Comparison of ENCODE assay signal across 9 cellular contexts in genomic region chr12:55974308-55974724, GRCh38. TPM values are rescaled to one million over a fixed set of nuclear protein-coding genes. Genes with fewer than 3 reads are reported as not detected.
DNase-seq lines count a peak whose midpoint lies in the region; ATAC-seq and TF ChIP-seq lines count a peak whose summit lies in the region.
"Had no signal": no experiment of that assay in that cellular context is flagged by ENCODE, and none has a peak within 500 bp of the region (broad histone marks: within the 10 kb centered on the region; RNA-seq: fewer than 3 reads in every experiment).

No MANE protein-coding gene starts in this region.

- no peaks in the 10 kb centered on the region for H3K9me3 ChIP-seq in right atrium auricular region
- H3K9me3 ChIP-seq in gastrocnemius medialis: no peaks in the 10 kb centered on the region

- H3K27me3 Mint-ChIP-seq in activated naive CD8-positive, alpha-beta T cell treated with anti-CD3 and anti-CD28 coated beads, Interleukin-2, amount 10 ng/mL, durations not matched to agents 7 days and 5 days: no peaks in the 10 kb centered on the region
- H3K27me3 Mint-ChIP-seq: central memory CD8-positive, alpha-beta T cell had no signal

- H3K4me1 ChIP-seq in right atrium auricular region: peaks cover 0 to 27% of the 10 kb centered on the region in 2 donors
- H3K4me1 ChIP-seq in gastrocnemius medialis: peaks cover 28 to 36% of the 10 kb centered on the region in 2 donors

- in situ Hi-C loops in gastrocnemius medialis (cut with MboI; ENCODE audit: low sequenced_read_pairs in 4 of 4): no loop called here

- TF ChIP-seq POLR2A in gastrocnemius medialis (IDR thresholded peaks at IDR 0.05): no peak

- no peaks in the 10 kb centered on the region for H3K9me3 Mint-ChIP-seq in activated naive CD8-positive, alpha-beta T cell treated with anti-CD3 and anti-CD28 coated beads, Interleukin-2, amount 10 ng/mL, durations not matched to agents 7 days and 5 days
- H3K9me3 Mint-ChIP-seq: central memory CD8-positive, alpha-beta T cell had no signal

- intact Hi-C loops in gastrocnemius medialis (cut with DNase I; ENCODE audit: low total_unique reads): loop anchor here (1.0 to 5.0 kb wide), 4 partner anchors 23 to 245 kb away; partner anchors contain the start of genes CD63, ORMDL2, RPS26 and SARNP

- H3K4me3 ChIP-seq in HFF-Myc (replicated peaks; ENCODE audit: low read depth, low read length) (peak overlapping the region; percentile 81), right atrium auricular region (peak overlapping the region; percentile 94 to 96), gastrocnemius medialis (peak overlapping the region; percentile 86 to 100 (median 98))

- ATAC-seq in activated naive CD8-positive, alpha-beta T cell treated with anti-CD3 and anti-CD28 coated beads, Interleukin-2, amount 10 ng/mL, durations not matched to agents 7 days and 5 days (ENCODE audit: low read depth): peak; percentile 11
- ATAC-seq in gastrocnemius medialis (peak; percentile 37 to 47), HG03039 (IDR thresholded peaks at IDR 0.05; ENCODE audit: unreplicated experiment) (no peak)

- no peak overlapping the region for H3K4me3 Mint-ChIP-seq in activated naive CD8-positive, alpha-beta T cell treated with anti-CD3 and anti-CD28 coated beads, Interleukin-2, amount 10 ng/mL, durations not matched to agents 7 days and 5 days
- H3K4me3 Mint-ChIP-seq: central memory CD8-positive, alpha-beta T cell had no signal

- no peak for TF ChIP-seq CTCF in HFF-Myc (IDR thresholded peaks at IDR 0.05; ENCODE audit: low read depth, low read length, missing control alignments)
- no peak for TF ChIP-seq CTCF in right atrium auricular region (IDR thresholded peaks at IDR 0.05)
- no peak for TF ChIP-seq CTCF in gastrocnemius medialis (IDR thresholded peaks at IDR 0.05 in 4 of 5, conservative IDR thresholded peaks at IDR 0.05 in 1 of 5)

- H3K27ac ChIP-seq in right atrium auricular region (peak overlapping the region; percentile 95), gastrocnemius medialis (peak overlapping the region; percentile 95 to 100 (median 98))

- DNase-seq in NCI-H446 (lab: John Stamatoyannopoulos, UW): peak; percentile 22 to 34
- no peak for DNase-seq in NCI-H446 treated with DMSO at 0.1 percent for 48 hours (lab: John Stamatoyannopoulos, UW)
- no peak for DNase-seq in HFF-Myc (ENCODE audit: extremely low read depth, low read depth)
- peak; percentile 28 for DNase-seq in NCI-H1105 treated with DMSO at 0.1 percent for 48 hours (lab: John Stamatoyannopoulos, UW)
- no peak for DNase-seq in activated naive CD8-positive, alpha-beta T cell treated with anti-CD3 and anti-CD28 coated beads, Interleukin-2, amount 10 ng/mL, durations not matched to agents 7 days and 5 days
- peak; percentile 69 for DNase-seq in right atrium auricular region (ENCODE audit: low spot score)
- DNase-seq in gastrocnemius medialis: peak; percentile 14 to 57

- H3K27ac Mint-ChIP-seq in activated naive CD8-positive, alpha-beta T cell treated with anti-CD3 and anti-CD28 coated beads, Interleukin-2, amount 10 ng/mL, durations not matched to agents 7 days and 5 days: no peak overlapping the region

- no peaks in the 10 kb centered on the region for H3K27me3 ChIP-seq in right atrium auricular region
- H3K27me3 ChIP-seq in gastrocnemius medialis: no peaks in the 10 kb centered on the region

- peaks cover 19% of the 10 kb centered on the region for H3K4me1 Mint-ChIP-seq in activated naive CD8-positive, alpha-beta T cell treated with anti-CD3 and anti-CD28 coated beads, Interleukin-2, amount 10 ng/mL, durations not matched to agents 7 days and 5 days

- H3K36me3 ChIP-seq in right atrium auricular region (no peaks in the 10 kb centered on the region), gastrocnemius medialis (peaks cover 0 to 17% of the 10 kb centered on the region in 2 donors)

- POLR2A ChIA-PET in activated naive CD8-positive, alpha-beta T cell treated with anti-CD3 and anti-CD28 coated beads, Interleukin-2, amount 10 ng/mL, durations not matched to agents 7 days and 5 days (lab: Charles Lee): interaction anchor here (0.5 to 3.1 kb wide), 40 partner anchors 9 to 1476 kb away, joined by 3 to 43 read pairs (median 4); partner anchors contain the start of genes CD63, DGKA, DNAJC14 and ESYT1

- peaks cover 7% of the 10 kb centered on the region for H3K36me3 Mint-ChIP-seq in activated naive CD8-positive, alpha-beta T cell treated with anti-CD3 and anti-CD28 coated beads, Interleukin-2, amount 10 ng/mL, durations not matched to agents 7 days and 5 days

RNA-seq across cellular contexts. Expression of gene RAB5B, which starts 0.4 kb away (rescaled TPM):
- total RNA-seq in activated naive CD8-positive, alpha-beta T cell treated with anti-CD3 and anti-CD28 coated beads, Interleukin-2, amount 10 ng/mL, durations not matched to agents 7 days and 5 days: 10 to 100 TPM; 69.7 to 72.4 TPM
- total RNA-seq in right atrium auricular region (100 to 1,000 TPM in 1 of 2 donors, 10 to 100 TPM in 1; 93.5 to 108 TPM), gastrocnemius medialis (10 to 100 TPM; 75.5 to 84.9 (median 81.8) TPM)

RNA-seq across cellular contexts. Expression of gene CDK2, which starts 7.7 kb away (rescaled TPM):
- total RNA-seq in activated naive CD8-positive, alpha-beta T cell treated with anti-CD3 and anti-CD28 coated beads, Interleukin-2, amount 10 ng/mL, durations not matched to agents 7 days and 5 days: 100 to 1,000 TPM; 117 to 125 TPM
- total RNA-seq in right atrium auricular region (10 to 100 TPM in 1 of 2 donors, 1 to 10 TPM in 1; 5.4 to 13.8 TPM), gastrocnemius medialis (10 to 100 TPM in 1 of 4 donors, 1 to 10 TPM in 3; 6.4 to 11.7 (median 8.1) TPM)

RNA-seq across cellular contexts. Expression of gene PMEL, which starts 8.5 kb away (rescaled TPM):
- total RNA-seq in activated naive CD8-positive, alpha-beta T cell treated with anti-CD3 and anti-CD28 coated beads, Interleukin-2, amount 10 ng/mL, durations not matched to agents 7 days and 5 days: under 1 TPM in 1 of 2 experiments, not detected in 1; 0.42 TPM
- total RNA-seq in right atrium auricular region (1 to 10 TPM in 1 of 2 donors, under 1 TPM in 1; 0.67 to 1.1 TPM), gastrocnemius medialis (1 to 10 TPM in 1 of 4 donors, under 1 TPM in 1, not detected in 2; 0.73 to 2.0 TPM)

RNA-seq across cellular contexts. Expression of gene SUOX, which starts 22.8 kb away (rescaled TPM):
- 10 to 100 TPM in 1 of 2 experiments, 1 to 10 TPM in 1; 8.1 to 11.4 TPM for total RNA-seq in activated naive CD8-positive, alpha-beta T cell treated with anti-CD3 and anti-CD28 coated beads, Interleukin-2, amount 10 ng/mL, durations not matched to agents 7 days and 5 days
- total RNA-seq in right atrium auricular region (10 to 100 TPM; 23.9 to 37.7 TPM), gastrocnemius medialis (10 to 100 TPM; 10.1 to 28.1 (median 18.9) TPM)

RNA-seq across cellular contexts. Expression of gene DGKA, which starts 43.4 kb away (rescaled TPM):
- total RNA-seq in activated naive CD8-positive, alpha-beta T cell treated with anti-CD3 and anti-CD28 coated beads, Interleukin-2, amount 10 ng/mL, durations not matched to agents 7 days and 5 days: 100 to 1,000 TPM; 783 to 790 TPM
- total RNA-seq in right atrium auricular region (10 to 100 TPM in 1 of 2 donors, 1 to 10 TPM in 1; 7.3 to 22.8 TPM), gastrocnemius medialis (1 to 10 TPM; 1.9 to 5.0 (median 2.6) TPM)

Comparison
In these comparisons a context has a peak if more than half of its experiments do, and no peak if none do; other contexts are left out.
1. DNase-seq: peak in NCI-H446 (2 of 2), NCI-H1105 treated with DMSO at 0.1 percent for 48 hours (single experiment), right atrium auricular region (single experiment) and gastrocnemius medialis (2 of 2); none in NCI-H446 treated with DMSO at 0.1 percent for 48 hours (single experiment), HFF-Myc (single experiment) and activated naive CD8-positive, alpha-beta T cell treated with anti-CD3 and anti-CD28 coated beads, Interleukin-2, amount 10 ng/mL, durations not matched to agents 7 days and 5 days (single experiment).
2. RNA of gene CDK2, which starts 7.7 kb away (total RNA-seq): 117 to 125 TPM in activated naive CD8-positive, alpha-beta T cell treated with anti-CD3 and anti-CD28 coated beads, Interleukin-2, amount 10 ng/mL, durations not matched to agents 7 days and 5 days; 5.4 to 13.8 TPM in right atrium auricular region and 6.4 to 11.7 TPM in gastrocnemius medialis; every median in the first group is over 4 times any median in the second.
3. Peak in every context shown above with its lines, with median percentiles within 50 percentile points of each other: H3K4me3 ChIP-seq.